In the genomic region with DNA sequence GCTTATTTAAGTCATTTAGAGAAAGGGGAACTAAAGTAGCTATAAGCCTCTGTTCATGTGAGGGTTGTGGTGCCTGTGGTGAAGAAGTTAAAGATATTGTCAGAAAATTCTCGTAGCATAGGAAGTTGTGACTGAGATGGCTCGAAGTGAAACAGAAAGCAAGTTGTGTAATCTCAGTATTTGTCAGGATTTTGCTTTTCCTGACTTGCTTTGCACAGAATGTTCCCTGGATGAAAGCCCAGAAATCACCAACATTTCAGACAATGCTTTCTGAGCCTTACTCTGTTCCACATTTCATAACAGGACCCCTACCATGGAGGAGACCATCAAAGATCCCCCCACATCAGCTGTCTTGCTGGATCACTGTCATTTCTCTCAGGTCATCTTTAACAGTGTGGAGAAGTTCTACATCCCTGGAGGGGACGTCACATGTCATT, we compare ENCODE assay signal across 8 cellular contexts. TPM values are rescaled to one million over a fixed set of nuclear protein-coding genes. Genes with fewer than 3 reads are reported as not detected.
DNase-seq lines count a peak whose midpoint lies in the region; ATAC-seq, FAIRE-seq and TF ChIP-seq lines count a peak whose summit lies in the region.

No MANE protein-coding gene starts in this region.

- peaks cover 8% of the 10 kb centered on the region for H3K36me3 Mint-ChIP-seq in activated naive CD4-positive, alpha-beta T cell treated with anti-CD3 and anti-CD28 coated beads, Interleukin-2, amount 50 U/mL, for 24 hours

- H3K9me3 Mint-ChIP-seq in activated naive CD4-positive, alpha-beta T cell treated with anti-CD3 and anti-CD28 coated beads, Interleukin-2, amount 50 U/mL, for 24 hours = no peaks in the 10 kb centered on the region

- H2AFZ ChIP-seq in DND-41 (ENCODE audit: low read depth, low read length) = no peak overlapping the region

- DNase-seq in DND-41 = peak; percentile 52
- peak; percentile 43 for DNase-seq in HT1080 (ENCODE audit: low read depth)
- no peak for DNase-seq in left cardiac atrium
- DNase-seq in small intestine = peak; percentile 76
- no peak for DNase-seq in NCI-H510A (lab: John Stamatoyannopoulos, UW)
- DNase-seq in NCI-H2029 (lab: John Stamatoyannopoulos, UW) = no peak

- H3K4me1 ChIP-seq in DND-41 (ENCODE audit: insufficient read depth, low read length) = peaks cover 53% of the 10 kb centered on the region
- H3K4me1 ChIP-seq in small intestine (ENCODE audit: control insufficient read depth in 2 of 2, insufficient read depth in 1 of 2, low read depth in 1 of 2, low read length in 1 of 2) = peaks cover 2 to 20% of the 10 kb centered on the region in 2 donors

- peaks cover 4% of the 10 kb centered on the region for H3K9me3 ChIP-seq in DND-41 (ENCODE audit: insufficient read depth, low read length, severe bottlenecking)
- H3K9me3 ChIP-seq in small intestine (ENCODE audit: control insufficient read depth, low read depth) = no peaks in the 10 kb centered on the region

- H3K4me3 Mint-ChIP-seq in activated naive CD4-positive, alpha-beta T cell treated with anti-CD3 and anti-CD28 coated beads, Interleukin-2, amount 50 U/mL, for 24 hours = peak overlapping the region; percentile 70

- peak overlapping the region; percentile 63 for H3K27ac Mint-ChIP-seq in activated naive CD4-positive, alpha-beta T cell treated with anti-CD3 and anti-CD28 coated beads, Interleukin-2, amount 50 U/mL, for 24 hours

- H3K79me2 ChIP-seq in DND-41 (ENCODE audit: insufficient read depth, low read length) = peaks cover 56% of the 10 kb centered on the region

- H3K27me3 Mint-ChIP-seq in activated naive CD4-positive, alpha-beta T cell treated with anti-CD3 and anti-CD28 coated beads, Interleukin-2, amount 50 U/mL, for 24 hours = no peaks in the 10 kb centered on the region

- peak; percentile 86 for ATAC-seq in DND-41 (ENCODE audit: insufficient read depth, low read depth)
- ATAC-seq in GM19468 (IDR thresholded peaks at IDR 0.05; ENCODE audit: extremely low read depth, unreplicated experiment) = peak; percentile 75
- ATAC-seq in left cardiac atrium = peak; percentile 75 to 84

- WGBS in small intestine, 3 donors = 7 to 14% (median 13%) methylated on average over 3 of the region's 3 CpGs

- intact Hi-C loops in left cardiac atrium (cut with DNase I) = no loop called here

- no peak for TF ChIP-seq CTCF in DND-41 (IDR thresholded peaks at IDR 0.05; ENCODE audit: borderline replicate concordance, extremely low read depth, low read length, poor library complexity, severe bottlenecking)

- H3K9ac ChIP-seq in DND-41 (ENCODE audit: low read depth, low read length) = peak overlapping the region; percentile 34

- H3K27ac ChIP-seq in DND-41 (ENCODE audit: low read length) = peak overlapping the region; percentile 73
- H3K27ac ChIP-seq in small intestine (ENCODE audit: low read depth in 1 of 2, low read length in 1 of 2) = peak overlapping the region; percentile 46 to 95

- H3K4me2 ChIP-seq in DND-41 (ENCODE audit: insufficient read depth, low read length) = peak overlapping the region; percentile 54

- peaks cover 56% of the 10 kb centered on the region for H3K4me1 Mint-ChIP-seq in activated naive CD4-positive, alpha-beta T cell treated with anti-CD3 and anti-CD28 coated beads, Interleukin-2, amount 50 U/mL, for 24 hours

- H3K4me3 ChIP-seq in DND-41 (ENCODE audit: low read depth in 1 of 2, low read length in 2 of 2) (peak overlapping the region in 1 of 2 experiments; percentile 37; a peak in 2 of 4 replicates), small intestine (ENCODE audit: low read depth in 1 of 2, low read length in 2 of 2) (no peak overlapping the region)

- peaks cover 3% of the 10 kb centered on the region; the same call in 1 of the 2 replicates for H4K20me1 ChIP-seq in DND-41 (ENCODE audit: insufficient read depth, low read length)

- H3K36me3 ChIP-seq in DND-41 (ENCODE audit: insufficient read depth, low read length) = peaks cover 39% of the 10 kb centered on the region
- peaks cover 6 to 7% of the 10 kb centered on the region in 2 donors for H3K36me3 ChIP-seq in small intestine (ENCODE audit: control insufficient read depth in 2 of 2, insufficient read depth in 2 of 2, low read length in 2 of 2)

- no peaks in the 10 kb centered on the region for H3K27me3 ChIP-seq in DND-41 (ENCODE audit: insufficient read depth, low read length, poor library complexity)
- no peaks in the 10 kb centered on the region for H3K27me3 ChIP-seq in small intestine (ENCODE audit: control insufficient read depth in 2 of 2, insufficient read depth in 2 of 2, low read length in 2 of 2)

- no peak for FAIRE-seq in small intestine (lab: Jason Lieb, UNC)

RNA-seq across cellular contexts. Expression of gene CALCOCO2, which starts 10.6 kb away (rescaled TPM):
- total RNA-seq in HT1080 (2014; rRNA removed; shearing (Covaris generic)) = 22.5 and 27.2 TPM in 2 replicates
- 53.1 and 59.8 TPM in 2 replicates for polyA plus RNA-seq in HT1080 (2015; cell fraction: cytosol; rRNA removed)
- 85.6 and 110 TPM in 2 replicates for polyA plus RNA-seq in HT1080 (2015; cell fraction: nucleus; rRNA removed)
- 100 to 1,000 TPM; 180 to 241 TPM for total RNA-seq in left cardiac atrium
- 10 to 100 TPM; 72.1 to 88.1 (median 87.4) TPM for polyA plus RNA-seq in small intestine

RNA-seq across cellular contexts. Expression of gene TTLL6, which starts 24.4 kb away (rescaled TPM):
- total RNA-seq in HT1080 (2014; rRNA removed; shearing (Covaris generic)) = 0.21 and 1.0 TPM in 2 replicates
- polyA plus RNA-seq in HT1080 (2015; cell fraction: cytosol; rRNA removed) = 0.02 and 0.03 TPM in 2 replicates
- 0.22 and 0.24 TPM in 2 replicates for polyA plus RNA-seq in HT1080 (2015; cell fraction: nucleus; rRNA removed)
- under 1 TPM in 1 of 2 donors, not detected in 1; 0.16 TPM for total RNA-seq in left cardiac atrium
- 1 to 10 TPM; 1.6 to 4.2 (median 2.7) TPM for polyA plus RNA-seq in small intestine

RNA-seq across cellular contexts. Expression of gene ATP5MC1, which starts 51.2 kb away (rescaled TPM):
- 230 and 279 TPM in 2 replicates for total RNA-seq in HT1080 (2014; rRNA removed; shearing (Covaris generic))
- polyA plus RNA-seq in HT1080 (2015; cell fraction: cytosol; rRNA removed) = 285 and 345 TPM in 2 replicates
- 162 and 219 TPM in 2 replicates for polyA plus RNA-seq in HT1080 (2015; cell fraction: nucleus; rRNA removed)
- 100 to 1,000 TPM; 356 to 396 TPM for total RNA-seq in left cardiac atrium
- polyA plus RNA-seq in small intestine = 100 to 1,000 TPM; 376 to 579 (median 500) TPM

Comparison
In these comparisons a context has a peak if more than half of its experiments do, and no peak if none do; other contexts are left out.
1. DNase-seq: peak in DND-41 (single experiment), HT1080 (single experiment) and small intestine (single experiment); none in left cardiac atrium (single experiment), NCI-H510A (single experiment) and NCI-H2029 (single experiment).
2. Peak in every context shown above with its lines, with median percentiles within 50 percentile points of each other: ATAC-seq.